Comparison of ENCODE assay signal across 10 cellular contexts in the genomic region with DNA sequence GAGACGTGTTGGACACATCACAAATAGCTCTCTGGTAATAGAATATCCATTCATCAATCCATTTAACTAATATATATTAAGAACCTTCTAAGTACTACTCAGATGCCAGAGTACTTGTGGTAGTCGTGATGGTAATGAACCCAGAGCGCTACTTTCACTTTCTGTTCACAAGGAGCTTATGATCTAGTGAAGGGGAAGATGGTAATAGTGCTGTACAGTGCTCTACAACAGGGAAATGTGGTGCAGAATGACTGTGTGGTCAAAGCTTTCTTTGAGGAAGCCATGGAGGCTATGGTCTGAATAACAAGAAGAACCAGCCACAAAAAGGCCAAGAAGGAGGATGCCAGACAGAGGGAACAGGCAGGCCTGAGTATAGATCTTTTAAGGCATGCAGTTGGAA.
DNase-seq lines count a peak whose midpoint lies in the region; ATAC-seq and TF ChIP-seq lines count a peak whose summit lies in the region.
"Had no signal": no experiment of that assay in that cellular context is flagged by ENCODE, and none has a peak within 500 bp of the region (broad histone marks: within the 10 kb centered on the region; RNA-seq: fewer than 3 reads in every experiment).

No MANE protein-coding gene starts in this region.

- no peaks in the 10 kb centered on the region for H3K36me3 Mint-ChIP-seq in osteocyte (ENCODE audit: unreplicated experiment)

- in situ Hi-C loops in KBM-7 (cut with MboI; ENCODE audit: low pct_unique_long_range_greater_than_20kb, low sequenced_read_pairs) (no loop called here), G401 (cut with HindIII; ENCODE audit: low sequenced_read_pairs) (no loop called here)

- peak overlapping the region; percentile 15 for H3K4me2 ChIP-seq in skeletal muscle satellite cell (ENCODE audit: low read length)

- no peak for TF ChIP-seq CTCF in osteocyte (IDR thresholded peaks at IDR 0.05)

- no peak overlapping the region for H3K27ac Mint-ChIP-seq in osteocyte (ENCODE audit: unreplicated experiment)

- peak overlapping the region; percentile 64 for H3K9ac ChIP-seq in skeletal muscle satellite cell (ENCODE audit: low read depth, low read length)

- H3K4me3 Mint-ChIP-seq in osteocyte (ENCODE audit: unreplicated experiment): no peak overlapping the region

- no peaks in the 10 kb centered on the region for H3K9me3 Mint-ChIP-seq in osteocyte (ENCODE audit: unreplicated experiment)

- peaks cover 36% of the 10 kb centered on the region for H3K4me1 Mint-ChIP-seq in osteocyte (ENCODE audit: unreplicated experiment)

- peaks cover 73% of the 10 kb centered on the region for H3K4me1 ChIP-seq in skeletal muscle satellite cell (ENCODE audit: control insufficient read depth, insufficient read depth, low read length)

- H3K4me3 ChIP-seq in skeletal muscle satellite cell (ENCODE audit: low read length): no peak overlapping the region
- H3K4me3 ChIP-seq: cardiac muscle cell had no signal

- DNase-seq in ELR (ENCODE audit: low read depth): peak; percentile 39
- peak; percentile 66 for DNase-seq in KBM-7
- peak; percentile 15 for DNase-seq in astrocyte of the hippocampus (ENCODE audit: low read depth, low spot score)
- DNase-seq in NCI-H2227 treated with DMSO at 0.1 percent for 48 hours (lab: John Stamatoyannopoulos, UW): no peak
- no peak for DNase-seq in G401 (ENCODE audit: low spot score)
- no peak for DNase-seq in osteocyte (ENCODE audit: extremely low spot score, unreplicated experiment)

- H3K27me3 Mint-ChIP-seq in osteocyte (ENCODE audit: unreplicated experiment): no peaks in the 10 kb centered on the region

- ATAC-seq in GM21515 (IDR thresholded peaks at IDR 0.05; ENCODE audit: unreplicated experiment): peak; percentile 55
- ATAC-seq: HCT116 had no signal

- H3K36me3 ChIP-seq in skeletal muscle satellite cell (ENCODE audit: insufficient read depth, low read length): no peaks in the 10 kb centered on the region
- H3K36me3 ChIP-seq: cardiac muscle cell had no signal

- no peaks in the 10 kb centered on the region for H3K9me3 ChIP-seq in skeletal muscle satellite cell (replicated peaks; ENCODE audit: low read length)

- H3K27me3 ChIP-seq in skeletal muscle satellite cell (ENCODE audit: control insufficient read depth, insufficient read depth, low read length): no peaks in the 10 kb centered on the region
- H3K27me3 ChIP-seq: cardiac muscle cell had no signal

Comparison
In these comparisons a context has a peak if more than half of its experiments do, and no peak if none do; other contexts are left out.
1. DNase-seq: peak in ELR (single experiment), KBM-7 (single experiment) and astrocyte of the hippocampus (single experiment); none in NCI-H2227 treated with DMSO at 0.1 percent for 48 hours (single experiment), G401 (single experiment) and osteocyte (single experiment).